ENCODE assay signal across 10 cellular contexts in genomic region chr2:218745559-218746469, GRCh38. TPM values are rescaled to one million over a fixed set of nuclear protein-coding genes. Genes with fewer than 3 reads are reported as not detected.
DNase-seq lines count a peak whose midpoint lies in the region; TF ChIP-seq lines count a peak whose summit lies in the region.
"Had no signal": no experiment of that assay in that cellular context is flagged by ENCODE, and none has a peak within 500 bp of the region (broad histone marks: within the 10 kb centered on the region; RNA-seq: fewer than 3 reads in every experiment).

No MANE protein-coding gene starts in this region.

- no peaks in the 10 kb centered on the region for H3K27me3 ChIP-seq in GM23248 (replicated peaks; ENCODE audit: insufficient read depth)

- H3K4me3 ChIP-seq in GM23248 = no peak overlapping the region

- no peaks in the 10 kb centered on the region for H3K4me1 ChIP-seq in GM23248 (ENCODE audit: insufficient read depth)

- peaks cover 24% of the 10 kb centered on the region for H3K36me3 ChIP-seq in GM23248 (ENCODE audit: low read depth)

- no peak overlapping the region for H3K4me3 Mint-ChIP-seq in progenitor cell of endocrine pancreas (ENCODE audit: low read depth)

- no peaks in the 10 kb centered on the region for H4K20me1 ChIP-seq in GM23248 (ENCODE audit: insufficient read depth)

- H3K36me3 Mint-ChIP-seq in progenitor cell of endocrine pancreas (ENCODE audit: insufficient read depth) = peaks cover 38% of the 10 kb centered on the region

- H3K9me3 ChIP-seq in GM23248 (ENCODE audit: low read depth) = no peaks in the 10 kb centered on the region

- no peak overlapping the region for H3K9ac ChIP-seq in GM23248

- H2AFZ ChIP-seq in GM23248 = no peak overlapping the region

- peaks cover 7% of the 10 kb centered on the region for H3K4me1 Mint-ChIP-seq in progenitor cell of endocrine pancreas (ENCODE audit: low read depth)

- H3K79me2 ChIP-seq in GM23248 (ENCODE audit: insufficient read depth) = no peaks in the 10 kb centered on the region

- no peak for TF ChIP-seq CTCF in progenitor cell of endocrine pancreas (IDR thresholded peaks at IDR 0.05; ENCODE audit: unreplicated experiment)

- no peaks in the 10 kb centered on the region for H3K9me3 Mint-ChIP-seq in progenitor cell of endocrine pancreas (ENCODE audit: low read depth)

- no peak overlapping the region for H3K27ac ChIP-seq in GM23248

- H3K4me2 ChIP-seq in GM23248 (ENCODE audit: unreplicated experiment) = no peak overlapping the region

- DNase-seq in GM23248 (peak; percentile 60), anterior cingulate cortex (lab: John Stamatoyannopoulos, UW) (peak in 56 of 58 donors; percentile 6 to 98 (median 86)), head of caudate nucleus (peak; percentile 78 to 97 (median 93)), progenitor cell of endocrine pancreas (ENCODE audit: low spot score, unreplicated experiment) (no peak), AML-193 (lab: John Stamatoyannopoulos, UW) (no peak), GDM1 (lab: John Stamatoyannopoulos, UW) (no peak), GF-D8 (lab: John Stamatoyannopoulos, UW) (no peak), DMS53 (lab: John Stamatoyannopoulos, UW) (no peak)
- DNase-seq: DMS79, NCI-H524 had no signal

- WGBS in GM23248 (ENCODE audit: low coverage in 1 of 2, low lambda C conversion rate in 2 of 2, missing lambda C conversion rate in 2 of 2), 2 experiments = 96 to 99% methylated on average over 8 to 10 of the region's 10 CpGs

- H3K27me3 Mint-ChIP-seq in progenitor cell of endocrine pancreas = no peaks in the 10 kb centered on the region

- in situ Hi-C loops in GM23248 (cut with MboI) = no loop called here

- no peaks in the 10 kb centered on the region for H3F3A ChIP-seq in GM23248 (ENCODE audit: insufficient read depth)

- intact Hi-C loops in head of caudate nucleus (cut with DNase I) = loop anchor here (5.0 kb wide), 1 partner anchor 36 kb away; the partner anchor contains the start of gene CYP27A1

- no peaks in the 10 kb centered on the region for H3K9me2 ChIP-seq in GM23248 (ENCODE audit: insufficient read depth)

- H3K27ac Mint-ChIP-seq in progenitor cell of endocrine pancreas = peak overlapping the region; percentile 92

RNA-seq across cellular contexts. Expression of gene TTLL4, which starts 35.2 kb away (rescaled TPM):
- total RNA-seq in GM23248 (2014; rRNA removed; shearing (Covaris generic)) = 5.5 and 9.1 TPM in 2 replicates
- polyA plus RNA-seq in GM23248 (2016; fragmentation: Nextera tagmentation; extraction: Ambion mirVana) = 7.3 and 7.7 TPM in 2 replicates
- 92.1 and 93.4 TPM in 2 replicates for total RNA-seq in progenitor cell of endocrine pancreas

RNA-seq across cellular contexts. Expression of gene CYP27A1, which starts 36.1 kb away (rescaled TPM):
- total RNA-seq in GM23248 (2014; rRNA removed; shearing (Covaris generic)) = 3.9 and 4.1 TPM in 2 replicates
- polyA plus RNA-seq in GM23248 (2016; fragmentation: Nextera tagmentation; extraction: Ambion mirVana) = 2.9 and 3.7 TPM in 2 replicates
- total RNA-seq in progenitor cell of endocrine pancreas = 15.1 and 16.4 TPM in 2 replicates

Comparison
In these comparisons a context has a peak if more than half of its experiments do, and no peak if none do; other contexts are left out.
1. DNase-seq: peak in GM23248 (single experiment), anterior cingulate cortex (56 of 58) and head of caudate nucleus (42 of 42); none in progenitor cell of endocrine pancreas (single experiment), AML-193 (0 of 2), GDM1 (single experiment), GF-D8 (single experiment) and DMS53 (single experiment).